ENCODE assay signal across 8 cellular contexts in the genomic region with DNA sequence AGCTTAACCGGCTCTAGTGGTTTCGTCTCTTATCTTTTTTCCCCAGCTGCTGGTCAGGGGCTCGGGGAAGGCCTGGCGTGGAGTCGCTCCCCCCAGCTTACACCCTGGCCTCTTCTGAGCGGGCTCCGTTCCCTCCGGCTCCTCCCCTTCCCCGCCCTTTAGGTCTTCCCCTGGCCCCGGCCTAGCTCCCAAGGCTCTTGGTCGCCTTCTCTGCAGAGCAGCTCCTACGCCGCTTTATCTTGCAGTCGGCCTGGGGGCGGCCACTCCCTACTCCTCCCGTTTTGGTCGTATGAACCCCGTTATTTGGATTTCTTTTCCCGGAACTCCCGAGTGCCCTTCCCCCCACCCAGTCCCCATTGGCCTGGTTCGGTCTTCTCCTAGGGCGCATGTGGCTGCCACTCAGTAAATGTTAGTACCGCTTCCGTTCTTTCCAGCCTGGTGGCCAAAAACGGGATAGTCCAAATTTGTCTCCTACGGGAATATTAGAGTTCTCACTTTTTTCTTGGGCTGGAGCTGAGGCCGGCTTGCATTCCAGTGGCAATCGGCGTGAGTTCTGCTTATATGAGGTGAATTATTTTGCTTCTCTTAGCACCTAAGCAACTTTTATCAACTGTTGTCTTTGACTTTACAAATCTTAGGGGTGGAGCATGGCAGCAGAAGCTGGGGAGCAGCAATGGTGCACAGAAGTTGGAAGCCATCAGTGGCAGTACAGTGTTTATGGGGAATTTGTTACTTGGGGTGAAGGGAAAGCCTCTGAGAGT. TPM values are rescaled to one million over a fixed set of nuclear protein-coding genes. Genes with fewer than 3 reads are reported as not detected.
DNase-seq lines count a peak whose midpoint lies in the region; ATAC-seq and TF ChIP-seq lines count a peak whose summit lies in the region.

No MANE protein-coding gene starts in this region.

- no peak overlapping the region for H2BK15ac ChIP-seq in mesenchymal stem cell (ENCODE audit: low read depth, poor library complexity, severe bottlenecking)

- peak; percentile 46 to 67 for TF ChIP-seq CTCF in tibial artery (IDR thresholded peaks at IDR 0.05)

- H3K18ac ChIP-seq in mesenchymal stem cell (ENCODE audit: low read depth in 1 of 2, low read length in 2 of 2): peak overlapping the region; percentile 31 to 95

- H3K36me3 ChIP-seq in BLaER1 (peaks cover 37% of the 10 kb centered on the region), mesenchymal stem cell (ENCODE audit: control insufficient read depth in 1 of 2, insufficient read depth in 2 of 2, low read depth in 1 of 2, low read length in 2 of 2) (peaks cover 9 to 22% of the 10 kb centered on the region in 2 experiments), tibial artery (peaks cover 0 to 27% (median 6%) of the 10 kb centered on the region in 3 donors)
- H3K36me3 ChIP-seq in effector memory CD4-positive, alpha-beta T cell (ENCODE audit: control insufficient read depth, insufficient read depth, low read length): peaks cover 16% of the 10 kb centered on the region

- H2BK12ac ChIP-seq in mesenchymal stem cell (ENCODE audit: low read length in 2 of 2): no peak overlapping the region

- H3K4me3 ChIP-seq in BLaER1 (peak overlapping the region; percentile 79), mesenchymal stem cell (ENCODE audit: insufficient read depth in 1 of 2, low read depth in 1 of 2, low read length in 2 of 2) (peak overlapping the region; percentile 76 to 89), tibial artery (peak overlapping the region; percentile 81 to 87)
- H3K4me3 ChIP-seq in effector memory CD4-positive, alpha-beta T cell (ENCODE audit: insufficient read depth, low read depth, low read length, poor library complexity, severe bottlenecking): peak overlapping the region; percentile 67

- H2BK5ac ChIP-seq in mesenchymal stem cell (ENCODE audit: low read depth, low read length, poor library complexity, severe bottlenecking): peak overlapping the region; percentile 87

- H3K79me1 ChIP-seq in mesenchymal stem cell (replicated peaks; ENCODE audit: low read length, poor library complexity, severe bottlenecking): peaks cover 2% of the 10 kb centered on the region

- H3K27me3 ChIP-seq in BLaER1 (no peaks in the 10 kb centered on the region), mesenchymal stem cell (ENCODE audit: control insufficient read depth in 1 of 2, insufficient read depth in 1 of 2, low read length in 2 of 2) (no peaks in the 10 kb centered on the region), tibial artery (no peaks in the 10 kb centered on the region)
- H3K27me3 ChIP-seq in effector memory CD4-positive, alpha-beta T cell (replicated peaks; ENCODE audit: control insufficient read depth, insufficient read depth, low read length, poor library complexity, severe bottlenecking): no peaks in the 10 kb centered on the region

- peak overlapping the region; percentile 73 for H2AFZ ChIP-seq in mesenchymal stem cell (ENCODE audit: low read depth, low read length)

- H4K20me1 ChIP-seq in BLaER1: peaks cover 53% of the 10 kb centered on the region

- H3K9ac ChIP-seq in BLaER1 (peak overlapping the region; percentile 91), mesenchymal stem cell (ENCODE audit: low read length) (peak overlapping the region; percentile 98)

- 0% methylated on average over 26 of the region's 29 CpGs for WGBS in mesenchymal stem cell

- ATAC-seq in GM18861 (IDR thresholded peaks at IDR 0.05; ENCODE audit: unreplicated experiment) (peak; percentile 22), HG03039 (IDR thresholded peaks at IDR 0.05; ENCODE audit: unreplicated experiment) (peak; percentile 41)

- peak overlapping the region; percentile 15 to 77 for H3K4ac ChIP-seq in mesenchymal stem cell (ENCODE audit: low read depth in 1 of 2, low read length in 2 of 2)

- H3K14ac ChIP-seq in mesenchymal stem cell (ENCODE audit: low read length in 2 of 2): no peak overlapping the region

- peak overlapping the region; percentile 93 for H3K27ac ChIP-seq in BLaER1
- H3K27ac ChIP-seq in effector memory CD4-positive, alpha-beta T cell (ENCODE audit: insufficient read depth, low read length, poor library complexity, severe bottlenecking): peak overlapping the region; percentile 100
- H3K27ac ChIP-seq in mesenchymal stem cell (ENCODE audit: low read length, poor library complexity, severe bottlenecking): peak overlapping the region; percentile 97
- H3K27ac ChIP-seq in tibial artery: peak overlapping the region; percentile 97 to 98

- intact Hi-C loops in tibial artery (cut with DNase I; ENCODE audit: low total_unique reads): loop anchor here (2.0 to 10.0 kb wide), 3 partner anchors 24 to 76 kb away; partner anchors contain the start of gene TRAPPC3

- peak overlapping the region; percentile 94 for H3K4me2 ChIP-seq in BLaER1
- H3K4me2 ChIP-seq in mesenchymal stem cell (ENCODE audit: low read length, poor library complexity, severe bottlenecking): peak overlapping the region; percentile 83

- H2AK5ac ChIP-seq in mesenchymal stem cell (ENCODE audit: low read length, severe bottlenecking): no peak overlapping the region

- peak overlapping the region; percentile 12 for H2BK120ac ChIP-seq in mesenchymal stem cell (ENCODE audit: low read depth, low read length)

- H4K8ac ChIP-seq in mesenchymal stem cell (ENCODE audit: low read length): no peak overlapping the region

- no peaks in the 10 kb centered on the region for H3K9me3 ChIP-seq in BLaER1
- H3K9me3 ChIP-seq in effector memory CD4-positive, alpha-beta T cell (ENCODE audit: control insufficient read depth, low read length): no peaks in the 10 kb centered on the region
- no peaks in the 10 kb centered on the region for H3K9me3 ChIP-seq in mesenchymal stem cell (ENCODE audit: control insufficient read depth, low read length)
- H3K9me3 ChIP-seq in tibial artery: no peaks in the 10 kb centered on the region

- H3K4me1 ChIP-seq in BLaER1 (peaks cover 32% of the 10 kb centered on the region), mesenchymal stem cell (ENCODE audit: control insufficient read depth, insufficient read depth, low read depth, low read length) (peaks cover 6% of the 10 kb centered on the region), tibial artery (peaks cover 0 to 53% (median 39%) of the 10 kb centered on the region in 4 donors)
- H3K4me1 ChIP-seq in effector memory CD4-positive, alpha-beta T cell (ENCODE audit: control insufficient read depth, insufficient read depth, low read length, poor library complexity, severe bottlenecking): peaks cover 33% of the 10 kb centered on the region

- peak; percentile 48 for DNase-seq in NCI-H1694 (lab: John Stamatoyannopoulos, UW)
- peak; percentile 87 for DNase-seq in SW480 (ENCODE audit: low spot score)
- DNase-seq in effector memory CD4-positive, alpha-beta T cell: peak in 1 of 3 donors; percentile 73
- DNase-seq in mesenchymal stem cell: peak; percentile 97
- peak; percentile 83 to 92 for DNase-seq in tibial artery

- H3K23ac ChIP-seq in mesenchymal stem cell (ENCODE audit: low read length in 2 of 2): no peak overlapping the region

- peak overlapping the region; percentile 52 for H4K91ac ChIP-seq in mesenchymal stem cell (ENCODE audit: low read length)

RNA-seq across cellular contexts. Expression of gene THRAP3, which starts 0.5 kb away (rescaled TPM):
- 64.5 TPM for polyA plus RNA-seq in mesenchymal stem cell (2013, experiment 1 of 2)
- 60.8 TPM for polyA plus RNA-seq in mesenchymal stem cell (2013, experiment 2 of 2)
